In genomic region chr21:43877936-43878575, GRCh38 we compare ENCODE assay signal across 24 cellular contexts.
"Had no signal": no experiment of that assay in that cellular context is flagged by ENCODE, and none has a peak within 500 bp of the region (broad histone marks: within the 10 kb centered on the region; RNA-seq: fewer than 3 reads in every experiment).

No MANE protein-coding gene starts in this region.

- H3K4me1 ChIP-seq: foreskin keratinocyte had no signal

- DNase-seq: activated CD4-positive, alpha-beta T cell treated with anti-CD3 and anti-CD28 coated beads for 1 hour; activated CD4-positive, alpha-beta T cell treated with anti-CD3 and anti-CD28 coated beads, Interleukin-2, amount 50 U/mL, for 4 hours; activated CD8-positive, alpha-beta memory T cell treated with anti-CD3 and anti-CD28 coated beads for 24 hours; activated CD8-positive, alpha-beta memory T cell treated with anti-CD3 and anti-CD28 coated beads, Interleukin-2, amount 50 U/mL, for 4 hours; activated naive CD4-positive, alpha-beta T cell treated with anti-CD3 and anti-CD28 coated beads, Interleukin-2, amount 10 ng/mL, durations not matched to agents 7 days and 5 days; activated T-cell treated with anti-CD3 and anti-CD28 coated beads, Interleukin-2, amount 50 U/mL, for 24 hours; anterior cingulate cortex; dermis blood vessel endothelial cell; effector memory CD4-positive, alpha-beta T cell; foreskin keratinocyte; kidney; naive thymus-derived CD4-positive, alpha-beta T cell; right cardiac atrium; stimulated activated CD4-positive, alpha-beta T cell treated with anti-CD3 and anti-CD28 coated beads, Interleukin-1b, Interleukin-23, amount 100 ng/mL, for 48 hours; T-cell; transverse colon; WERI-Rb-1 had no signal

- H3K27ac ChIP-seq: foreskin keratinocyte, neutrophil, pancreas, transverse colon, vagina, WERI-Rb-1 had no signal

- H3K9me3 Mint-ChIP-seq: activated naive CD4-positive, alpha-beta T cell treated with anti-CD3 and anti-CD28 coated beads, Interleukin-2, amount 10 ng/mL, durations not matched to agents 7 days and 5 days; activated T-cell treated with anti-CD3 and anti-CD28 coated beads, Interleukin-2, amount 50 U/mL, for 24 hours; stimulated activated effector memory CD8-positive, alpha-beta T cell treated with anti-CD3 and anti-CD28 coated beads, Interleukin-12 subunit alpha, Interleukin-12 subunit beta, amount 100 ng/mL, for 72 hours; T-helper 2 cell treated with Interferon-gamma antibody and Interleukin-4, amounts not matched to agents 5 μg/mL and 100 μg/mL, for 36 hours had no signal

- H3K27me3 Mint-ChIP-seq: activated naive CD4-positive, alpha-beta T cell treated with anti-CD3 and anti-CD28 coated beads, Interleukin-2, amount 10 ng/mL, durations not matched to agents 7 days and 5 days; activated T-cell treated with anti-CD3 and anti-CD28 coated beads, Interleukin-2, amount 50 U/mL, for 24 hours; brain; naive thymus-derived CD4-positive, alpha-beta T cell; T-cell had no signal

- H3K36me3 ChIP-seq: pancreas, transverse colon, vagina had no signal

- H3K4me3 Mint-ChIP-seq: activated naive CD4-positive, alpha-beta T cell treated with anti-CD3 and anti-CD28 coated beads, Interleukin-2, amount 10 ng/mL, durations not matched to agents 7 days and 5 days; activated T-cell treated with anti-CD3 and anti-CD28 coated beads, Interleukin-2, amount 50 U/mL, for 24 hours; brain; stimulated activated effector memory CD8-positive, alpha-beta T cell treated with anti-CD3 and anti-CD28 coated beads, Interleukin-12 subunit alpha, Interleukin-12 subunit beta, amount 100 ng/mL, for 72 hours; T-cell; T-helper 2 cell treated with Interferon-gamma antibody and Interleukin-4, amounts not matched to agents 5 μg/mL and 100 μg/mL, for 36 hours had no signal

- ATAC-seq: foreskin keratinocyte; naive thymus-derived CD4-positive, alpha-beta T cell; pancreas; right cardiac atrium; stimulated activated effector memory CD8-positive, alpha-beta T cell treated with anti-CD3 and anti-CD28 coated beads, Interleukin-12 subunit alpha, Interleukin-12 subunit beta, amount 100 ng/mL, for 72 hours; T-cell had no signal

- H3K27ac Mint-ChIP-seq: activated naive CD4-positive, alpha-beta T cell treated with anti-CD3 and anti-CD28 coated beads, Interleukin-2, amount 10 ng/mL, durations not matched to agents 7 days and 5 days; activated T-cell treated with anti-CD3 and anti-CD28 coated beads, Interleukin-2, amount 50 U/mL, for 24 hours; brain; stimulated activated effector memory CD8-positive, alpha-beta T cell treated with anti-CD3 and anti-CD28 coated beads, Interleukin-12 subunit alpha, Interleukin-12 subunit beta, amount 100 ng/mL, for 72 hours; T-cell; T-helper 2 cell treated with Interferon-gamma antibody and Interleukin-4, amounts not matched to agents 5 μg/mL and 100 μg/mL, for 36 hours had no signal

- H3K9me3 ChIP-seq: neutrophil, pancreas, transverse colon, vagina had no signal

- H3K4me3 ChIP-seq: lung, pancreas, transverse colon, vagina had no signal

- H3K27me3 ChIP-seq: foreskin keratinocyte, neutrophil, pancreas, transverse colon, vagina had no signal
